ENCODE assay signal across 14 cellular contexts in genomic region chr9:96394832-96395496, GRCh38.
"Had no signal": no experiment of that assay in that cellular context is flagged by ENCODE, and none has a peak within 500 bp of the region (broad histone marks: within the 10 kb centered on the region; RNA-seq: fewer than 3 reads in every experiment).

No MANE protein-coding gene starts in this region.

- H3K9me3 ChIP-seq: colonic mucosa, pancreas, uterus had no signal

- H3K4me3 ChIP-seq: cardiac muscle cell, colonic mucosa, heart right ventricle, pancreas, thoracic aorta, uterus had no signal

- H3K27ac ChIP-seq: cardiac muscle cell, colonic mucosa, heart right ventricle, pancreas, thoracic aorta, uterus had no signal

- H3K27me3 Mint-ChIP-seq: activated CD8-positive, alpha-beta memory T cell treated with anti-CD3 and anti-CD28 coated beads, Interleukin-2, amount 10 ng/mL, durations not matched to agents 7 days and 5 days; stimulated activated naive CD8-positive, alpha-beta T cell treated with anti-CD3 and anti-CD28 coated beads, Interleukin-15, amount 100 ng/mL, for 72 hours had no signal

- H3K27me3 ChIP-seq: cardiac muscle cell, colonic mucosa, heart right ventricle, pancreas, uterus had no signal

- H3K4me3 Mint-ChIP-seq: activated CD8-positive, alpha-beta memory T cell treated with anti-CD3 and anti-CD28 coated beads, Interleukin-2, amount 10 ng/mL, durations not matched to agents 7 days and 5 days; neural crest cell; stimulated activated naive CD8-positive, alpha-beta T cell treated with anti-CD3 and anti-CD28 coated beads, Interleukin-15, amount 100 ng/mL, for 72 hours had no signal

- H3K4me1 ChIP-seq: colonic mucosa, uterus had no signal

- DNase-seq: activated CD4-positive, alpha-beta T cell treated with anti-CD3 and anti-CD28 coated beads, Interleukin-2, amount 50 U/mL, for 4 hours; activated CD8-positive, alpha-beta memory T cell treated with anti-CD3 and anti-CD28 coated beads, Interleukin-2, amount 10 ng/mL, durations not matched to agents 7 days and 5 days; colonic mucosa; effector CD8-positive, alpha-beta T cell; heart right ventricle; mesendoderm; pancreas; stimulated activated CD4-positive, alpha-beta T cell treated with anti-CD3 and anti-CD28 coated beads, Interleukin-15, amount 100 ng/mL, for 24 hours; stimulated activated CD4-positive, alpha-beta T cell treated with anti-CD3 and anti-CD28 coated beads, Interleukin-4, amount 100 ng/mL, for 24 hours; stimulated activated naive CD8-positive, alpha-beta T cell treated with anti-CD3 and anti-CD28 coated beads, Interleukin-15, amount 100 ng/mL, for 72 hours; uterus had no signal

- H3K9me3 Mint-ChIP-seq: neural crest cell; stimulated activated naive CD8-positive, alpha-beta T cell treated with anti-CD3 and anti-CD28 coated beads, Interleukin-15, amount 100 ng/mL, for 72 hours had no signal

- H3K27ac Mint-ChIP-seq: activated CD8-positive, alpha-beta memory T cell treated with anti-CD3 and anti-CD28 coated beads, Interleukin-2, amount 10 ng/mL, durations not matched to agents 7 days and 5 days; stimulated activated naive CD8-positive, alpha-beta T cell treated with anti-CD3 and anti-CD28 coated beads, Interleukin-15, amount 100 ng/mL, for 72 hours had no signal

- H3K36me3 ChIP-seq: cardiac muscle cell, colonic mucosa, pancreas, thoracic aorta, uterus had no signal

- ATAC-seq: activated CD8-positive, alpha-beta memory T cell treated with anti-CD3 and anti-CD28 coated beads, Interleukin-2, amount 10 ng/mL, durations not matched to agents 7 days and 5 days; heart right ventricle; pancreas; stimulated activated naive CD8-positive, alpha-beta T cell treated with anti-CD3 and anti-CD28 coated beads, Interleukin-15, amount 100 ng/mL, for 72 hours had no signal
